Comparison of ENCODE assay signal across 8 cellular contexts in the genomic region with DNA sequence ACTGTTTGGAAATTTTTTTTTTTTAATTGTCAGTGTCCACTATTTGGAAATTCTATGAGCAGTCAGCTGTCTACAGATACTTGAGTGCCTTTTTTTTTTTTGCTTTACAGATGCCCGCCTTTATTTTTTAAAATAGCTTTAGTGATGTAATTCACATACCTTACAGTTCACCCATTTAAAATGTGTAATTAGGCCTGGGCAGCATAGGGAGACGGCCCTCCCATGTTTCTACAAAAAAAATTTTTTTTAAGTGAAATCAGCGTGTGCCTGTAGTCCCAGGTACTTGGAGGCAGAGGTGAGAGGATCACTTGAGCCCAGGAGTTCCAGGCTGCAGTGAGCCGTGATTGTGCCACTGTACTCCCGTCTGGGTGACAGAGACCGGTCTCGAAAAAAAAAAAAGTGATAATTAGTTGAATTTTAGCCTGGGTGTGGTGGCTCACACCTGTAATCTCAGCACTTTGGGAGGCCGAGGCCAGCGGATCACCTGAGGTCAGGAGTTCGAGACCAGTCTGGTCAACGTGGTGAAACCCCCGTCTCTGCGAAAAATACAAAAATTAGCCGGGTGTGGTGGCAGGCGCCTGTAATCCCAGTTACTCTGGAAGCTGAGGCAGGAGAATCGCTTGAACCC. TPM values are rescaled to one million over a fixed set of nuclear protein-coding genes. Genes with fewer than 3 reads are reported as not detected.
DNase-seq lines count a peak whose midpoint lies in the region; ATAC-seq, FAIRE-seq and TF ChIP-seq lines count a peak whose summit lies in the region.

No MANE protein-coding gene starts in this region.

- TF ChIP-seq RAD21 in HepG2 (CRISPR knock-in tag; IDR thresholded peaks at IDR 0.05): no peak

- no peak for DNase-seq in activated naive CD4-positive, alpha-beta T cell treated with anti-CD3 and anti-CD28 coated beads, Interleukin-2, amount 10 ng/mL, durations not matched to agents 7 days and 5 days
- DNase-seq in activated naive CD4-positive, alpha-beta T cell treated with anti-CD3 and anti-CD28 coated beads, Interleukin-2, amount 50 U/mL, for 16 hours: no peak
- DNase-seq in astrocyte of the hippocampus (ENCODE audit: low read depth, low spot score): peak; percentile 25
- no peak for DNase-seq in HepG2 (ENCODE audit: low spot score)
- DNase-seq in type B pancreatic cell (ENCODE audit: extremely low spot score, unreplicated experiment): no peak
- DNase-seq in cortex of kidney (lab: John Stamatoyannopoulos, UW): no peak
- DNase-seq in GF-D8 (lab: John Stamatoyannopoulos, UW): no peak
- no peak for DNase-seq in left lobe of liver (ENCODE audit: low spot score)

- no peak overlapping the region for H2AFZ ChIP-seq in HepG2 (ENCODE audit: low read length)

- peaks cover 54% of the 10 kb centered on the region for H3K79me2 ChIP-seq in HepG2 (ENCODE audit: insufficient read depth, low read length)

- H3K27me3 ChIP-seq in HepG2 (ENCODE audit: control insufficient read depth in 1 of 2, insufficient read depth in 2 of 2, low read length in 2 of 2): no peaks in the 10 kb centered on the region; a peak in 1 of 5 replicates

- H3K4me1 ChIP-seq in HepG2 (ENCODE audit: insufficient read depth, low read length): peaks cover 22% of the 10 kb centered on the region

- no peak for TF ChIP-seq POLR2A in HepG2 (IDR thresholded peaks at IDR 0.05; ENCODE audit: insufficient read depth in 1 of 2, low read depth in 2 of 2, low read length in 2 of 2)

- H3K4me2 ChIP-seq in HepG2 (ENCODE audit: low read depth, low read length): peak overlapping the region; percentile 78

- peaks cover 32% of the 10 kb centered on the region for H3K4me1 Mint-ChIP-seq in activated naive CD4-positive, alpha-beta T cell treated with anti-CD3 and anti-CD28 coated beads, Interleukin-2, amount 10 ng/mL, durations not matched to agents 7 days and 5 days
- H3K4me1 Mint-ChIP-seq in type B pancreatic cell (ENCODE audit: unreplicated experiment): peaks cover 21% of the 10 kb centered on the region

- no peaks in the 10 kb centered on the region for H3K9me3 ChIP-seq in HepG2 (ENCODE audit: low read length)

- peak overlapping the region; percentile 97 for H3K9ac ChIP-seq in HepG2 (ENCODE audit: insufficient read depth, low read depth, low read length)

- peaks cover 23% of the 10 kb centered on the region for H3K36me3 Mint-ChIP-seq in activated naive CD4-positive, alpha-beta T cell treated with anti-CD3 and anti-CD28 coated beads, Interleukin-2, amount 10 ng/mL, durations not matched to agents 7 days and 5 days
- peaks cover 21% of the 10 kb centered on the region for H3K36me3 Mint-ChIP-seq in type B pancreatic cell

- peak overlapping the region; percentile 93 for H3K4me3 Mint-ChIP-seq in activated naive CD4-positive, alpha-beta T cell treated with anti-CD3 and anti-CD28 coated beads, Interleukin-2, amount 10 ng/mL, durations not matched to agents 7 days and 5 days
- peak overlapping the region; percentile 98 for H3K4me3 Mint-ChIP-seq in type B pancreatic cell

- peak overlapping the region; percentile 82 to 93 (median 84) for H3K4me3 ChIP-seq in HepG2 (replicated peaks in 1 of 3; ENCODE audit: insufficient read depth in 1 of 3, low read depth in 2 of 3, low read length in 3 of 3)

- H3K27ac Mint-ChIP-seq in activated naive CD4-positive, alpha-beta T cell treated with anti-CD3 and anti-CD28 coated beads, Interleukin-2, amount 10 ng/mL, durations not matched to agents 7 days and 5 days: peak overlapping the region; percentile 97
- H3K27ac Mint-ChIP-seq in type B pancreatic cell: peak overlapping the region; percentile 99

- H3K27me3 Mint-ChIP-seq in activated naive CD4-positive, alpha-beta T cell treated with anti-CD3 and anti-CD28 coated beads, Interleukin-2, amount 10 ng/mL, durations not matched to agents 7 days and 5 days: no peaks in the 10 kb centered on the region
- H3K27me3 Mint-ChIP-seq in type B pancreatic cell: no peaks in the 10 kb centered on the region

- H4K20me1 ChIP-seq in HepG2 (ENCODE audit: insufficient read depth, low read length): no peaks in the 10 kb centered on the region

- in situ Hi-C loops in HepG2 (cut with HindIII; ENCODE audit: extremely low pct_ligation_motif_present, low pct_unique_long_range_greater_than_20kb): no loop called here

- CTCF ChIA-PET in activated naive CD4-positive, alpha-beta T cell treated with anti-CD3 and anti-CD28 coated beads, Interleukin-2, amount 10 ng/mL, durations not matched to agents 7 days and 5 days (lab: Charles Lee): interaction anchor here (1.0 kb wide), 1 partner anchor 302 kb away, joined by 5 read pairs; no protein-coding TSS in a partner anchor
- CTCF ChIA-PET in HepG2 (lab: Yijun Ruan, JAX; ENCODE audit: low intra/inter-chr PET ratio, low total read pairs): no interaction called here

- 85% methylated on average over 16 of the region's 16 CpGs for WGBS in HepG2 (ENCODE audit: low lambda C conversion rate)

- H3K9me3 Mint-ChIP-seq in activated naive CD4-positive, alpha-beta T cell treated with anti-CD3 and anti-CD28 coated beads, Interleukin-2, amount 10 ng/mL, durations not matched to agents 7 days and 5 days: no peaks in the 10 kb centered on the region
- H3K9me3 Mint-ChIP-seq in type B pancreatic cell: peaks cover 5% of the 10 kb centered on the region

- H3K36me3 ChIP-seq in HepG2 (replicated peaks in 1 of 2; ENCODE audit: control insufficient read depth in 1 of 2, insufficient read depth in 2 of 2, low read length in 2 of 2): no peaks in the 10 kb centered on the region

- intact Hi-C loops in HepG2 (cut with micrococcal nuclease; ENCODE audit: unreplicated experiment): loop anchor here (5.0 kb wide), 3 partner anchors 45 to 845 kb away; partner anchors contain the start of genes ADM and WEE1

- ATAC-seq in HepG2 (no peak), left lobe of liver (no peak)

- no peak for TF ChIP-seq EP300 in HepG2 (IDR thresholded peaks at IDR 0.05; ENCODE audit: low read depth in 2 of 2, low read length in 2 of 2)
- TF ChIP-seq EP300 in HepG2 (CRISPR knock-in tag; IDR thresholded peaks at IDR 0.05; ENCODE audit: borderline replicate concordance): no peak

- FAIRE-seq in HepG2 (lab: Jason Lieb, UNC): no peak

- BruUV-seq in HepG2 (replicated peaks; lab: Mats Ljungman, UMichigan): no TSS peak

- POLR2A ChIA-PET in HepG2 (lab: Yijun Ruan, JAX): interaction anchor here (0.8 to 3.4 kb wide), 3 partner anchors 44 to 197 kb away, joined by 5 to 27 read pairs (median 9); partner anchors contain the start of genes DENND5A and TMEM41B

- H3K27ac ChIP-seq in HepG2 (ENCODE audit: extremely low read length, insufficient read depth, low read length): peak overlapping the region; percentile 99

- TF ChIP-seq CTCF in HepG2 (CRISPR knock-in tag; IDR thresholded peaks at IDR 0.05) (no peak), type B pancreatic cell (conservative IDR thresholded peaks at IDR 0.05) (no peak)

TF ChIP-seq in HepG2, 621 proteins besides CTCF, POLR2A, EP300 and RAD21 (continues in another document):
- TF ChIP-seq ZNF337 (CRISPR knock-in tag; IDR thresholded peaks at IDR 0.05; ENCODE audit: borderline replicate concordance, low read depth) (no peak), POLR2G (IDR thresholded peaks at IDR 0.05; ENCODE audit: low read depth, low read length) (no peak), ZNF280D (CRISPR knock-in tag; IDR thresholded peaks at IDR 0.05) (no peak), BCL6 (CRISPR knock-in tag; IDR thresholded peaks at IDR 0.05) (no peak)

RNA-seq across cellular contexts. Expression of gene ZNF143, which starts 1.5 kb away (rescaled TPM):
- total RNA-seq in HepG2 (2016; rRNA removed; fragmentation: Illumina TruSeq; extraction: Trizol) (22.4 and 32.9 TPM in 2 replicates), type B pancreatic cell (ENCODE audit: low replicate concordance) (30.3 and 38.8 TPM in 2 replicates), left lobe of liver (7.0 TPM)
- total RNA-seq in HepG2 (2016; cell fraction: cytosol; rRNA removed; fragmentation: Illumina TruSeq; extraction: Trizol; ENCODE audit: low read depth): 5.2 and 7.5 TPM in 2 replicates
- 23.4 and 29.8 TPM in 2 replicates for total RNA-seq in HepG2 (2016; cell fraction: insoluble cytoplasmic fraction; rRNA removed; fragmentation: Illumina TruSeq; extraction: Trizol)
- 11.5 and 14.0 TPM in 2 replicates for total RNA-seq in HepG2 (2016; cell fraction: membrane; rRNA removed; fragmentation: Illumina TruSeq; extraction: Trizol)
- total RNA-seq in HepG2 (2016; cell fraction: nucleus; rRNA removed; fragmentation: Illumina TruSeq; extraction: Trizol): 18.6 and 20.4 TPM in 2 replicates
- polyA plus RNA-seq in HepG2 (2011; rRNA removed): 35.6 and 35.9 TPM in 2 replicates
- 29.1 and 29.9 TPM in 2 replicates for polyA plus RNA-seq in HepG2 (2011; cell fraction: cytosol; rRNA removed)
- 18.4 and 27.0 TPM in 2 replicates for polyA plus RNA-seq in HepG2 (2011; cell fraction: nucleus; rRNA removed)
- 13.8 and 18.8 TPM in 2 replicates for polyA plus RNA-seq in HepG2 (2012)
- polyA plus RNA-seq in HepG2 (2016; cell fraction: cytosol; fragmentation: Illumina TruSeq; extraction: Trizol; ENCODE audit: low read depth): 2.9 and 3.6 TPM in 2 replicates
- 24.4 and 28.9 TPM in 2 replicates for polyA plus RNA-seq in HepG2 (2016; cell fraction: insoluble cytoplasmic fraction; fragmentation: Illumina TruSeq; extraction: Trizol; ENCODE audit: low read depth)
- polyA plus RNA-seq in HepG2 (2016; cell fraction: membrane; fragmentation: Illumina TruSeq; extraction: Trizol; ENCODE audit: low read depth): 6.5 and 7.2 TPM in 2 replicates
- polyA plus RNA-seq in HepG2 (2016; cell fraction: nucleus; fragmentation: Illumina TruSeq; extraction: Trizol; ENCODE audit: insufficient read depth, low read depth): 20.4 and 26.1 TPM in 2 replicates
- polyA minus RNA-seq in HepG2 (2011; rRNA and poly(A)+ RNA removed; ENCODE audit: low replicate concordance): 112 and 116 TPM in 2 replicates
- polyA minus RNA-seq in HepG2 (2011; cell fraction: cytosol; rRNA and poly(A)+ RNA removed): 17.3 and 30.3 TPM in 2 replicates
- polyA minus RNA-seq in HepG2 (2011; cell fraction: nucleus; rRNA and poly(A)+ RNA removed): 57.6 and 60.4 TPM in 2 replicates
